ENCODE assay signal across 17 cellular contexts in the genomic region with DNA sequence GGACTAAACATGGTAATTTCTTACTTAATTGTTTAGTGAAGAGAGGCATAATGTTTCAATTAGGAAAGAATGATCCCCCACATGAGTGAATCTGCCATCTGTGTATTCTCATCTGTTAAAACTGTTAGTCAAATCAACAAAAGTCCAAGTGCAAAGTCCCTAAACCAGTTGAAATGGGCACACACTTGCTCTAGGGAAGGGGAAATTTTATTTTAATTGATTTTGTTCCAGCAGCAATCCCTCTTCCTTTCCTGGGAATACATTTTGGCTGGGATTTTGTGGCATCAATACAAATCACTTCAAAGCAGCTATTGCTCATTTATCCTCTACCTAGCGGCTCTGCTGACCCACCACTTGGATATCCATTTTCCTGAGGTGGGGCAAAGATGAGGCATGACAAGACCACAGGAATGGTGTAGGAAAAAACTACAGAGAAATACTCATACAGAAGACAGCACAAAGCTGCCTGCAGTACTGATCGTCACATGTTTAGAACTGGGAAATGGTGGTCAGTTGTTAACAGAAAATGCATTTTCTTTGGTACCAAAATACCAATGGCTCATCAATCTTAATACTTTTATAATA. TPM values are rescaled to one million over a fixed set of nuclear protein-coding genes. Genes with fewer than 3 reads are reported as not detected.
A peak's percentile ranks its signal among the peaks of the same experiment; 100 is the strongest.
DNase-seq lines count a peak whose midpoint lies in the region; ATAC-seq and TF ChIP-seq lines count a peak whose summit lies in the region.
"Had no signal": no experiment of that assay in that cellular context is flagged by ENCODE, and none has a peak within 500 bp of the region (broad histone marks: within the 10 kb centered on the region; RNA-seq: fewer than 3 reads in every experiment).

No MANE protein-coding gene starts in this region.

- peaks cover 68% of the 10 kb centered on the region for H3K4me1 Mint-ChIP-seq in HFFc6 (ENCODE audit: low read depth)
- peaks cover 6% of the 10 kb centered on the region for H3K4me1 Mint-ChIP-seq in CD8-positive, alpha-beta T cell (ENCODE audit: low read depth)

- CTCF ChIA-PET in OCI-LY7 (lab: Charles Lee; ENCODE audit: unreplicated experiment), result interaction anchor here (1.2 kb wide), 1 partner anchor 72 kb away, joined by 4 read pairs; no protein-coding TSS in a partner anchor
- CTCF ChIA-PET in CD8-positive, alpha-beta T cell (lab: Charles Lee), result interaction anchor here (0.7 to 3.4 kb wide), 23 partner anchors 9 to 1200 kb away, joined by 3 to 50 read pairs (median 3); a partner anchor contains a TSS

- no peaks in the 10 kb centered on the region for H3K36me3 ChIP-seq in OCI-LY7 (ENCODE audit: insufficient read depth, low read length)
- peaks cover 76% of the 10 kb centered on the region for H3K36me3 ChIP-seq in iPS-20b (ENCODE audit: insufficient read depth, low read depth, low read length)
- H3K36me3 ChIP-seq in CD8-positive, alpha-beta T cell (ENCODE audit: insufficient read depth, low read length), result no peaks in the 10 kb centered on the region
- H3K36me3 ChIP-seq: cardiac muscle cell, right atrium auricular region had no signal

- H3K4me1 ChIP-seq in OCI-LY7 (ENCODE audit: insufficient read depth, low read length, poor library complexity, severe bottlenecking) (peaks cover 40% of the 10 kb centered on the region), iPS-20b (ENCODE audit: insufficient read depth, low read length) (peaks cover 10% of the 10 kb centered on the region; the same call in 1 of the 2 replicates)
- H3K4me1 ChIP-seq in CD8-positive, alpha-beta T cell (ENCODE audit: insufficient read depth, low read length), result peaks cover 4% of the 10 kb centered on the region
- H3K4me1 ChIP-seq: right atrium auricular region had no signal

- 0 out of 2 replicates have a peak overlapping the region, but pooled peaks have one; percentile 2 for H3K9ac ChIP-seq in iPS-20b (ENCODE audit: low read depth, low read length)

- peak overlapping the region; percentile 18; the same call in 1 of the 2 replicates for H3K4me2 ChIP-seq in OCI-LY7 (ENCODE audit: low read length)
- H3K4me2 ChIP-seq: hepatocyte had no signal

- no TSS peak for BruUV-seq in OCI-LY7 (replicated peaks; lab: Mats Ljungman, UMichigan)

- POLR2A ChIA-PET in OCI-LY7 (lab: Charles Lee), result interaction anchor here (0.7 to 1.3 kb wide), 10 partner anchors 19 to 303 kb away, joined by 3 to 5 read pairs (median 4); no protein-coding TSS in a partner anchor
- POLR2A ChIA-PET in CD8-positive, alpha-beta T cell (lab: Charles Lee), result no interaction called here

- H2AFZ ChIP-seq in OCI-LY7 (ENCODE audit: low read length), result peak overlapping the region; percentile 93
- H2AFZ ChIP-seq: hepatocyte had no signal

- H3K9me2 ChIP-seq in OCI-LY7 (ENCODE audit: insufficient read depth, low read length), result no peaks in the 10 kb centered on the region

- peaks cover 4% of the 10 kb centered on the region; the same call in 1 of the 2 replicates for H3K36me3 Mint-ChIP-seq in HFFc6 (ENCODE audit: low read depth)
- H3K36me3 Mint-ChIP-seq in CD8-positive, alpha-beta T cell, result no peaks in the 10 kb centered on the region
- H3K36me3 Mint-ChIP-seq: CD4-positive, alpha-beta memory T cell had no signal

- no peaks in the 10 kb centered on the region for H3K79me2 ChIP-seq in OCI-LY7 (ENCODE audit: insufficient read depth, low read depth, low read length)
- H3K79me2 ChIP-seq: hepatocyte had no signal

- H3K27ac ChIP-seq in OCI-LY7 (ENCODE audit: low read depth, low read length, poor library complexity, severe bottlenecking) (no peak overlapping the region), iPS-20b (ENCODE audit: low read length) (no peak overlapping the region)
- H3K27ac ChIP-seq in CD8-positive, alpha-beta T cell (ENCODE audit: low read depth, low read length), result no peak overlapping the region
- H3K27ac ChIP-seq: cardiac muscle cell, hepatocyte, right atrium auricular region had no signal

- no peaks in the 10 kb centered on the region for H3K27me3 ChIP-seq in iPS-20b (ENCODE audit: insufficient read depth, low read length)
- no peaks in the 10 kb centered on the region for H3K27me3 ChIP-seq in CD8-positive, alpha-beta T cell (ENCODE audit: insufficient read depth, low read length)
- H3K27me3 ChIP-seq: hepatocyte, right atrium auricular region had no signal

- H3K27me3 Mint-ChIP-seq in HFFc6 (ENCODE audit: insufficient read depth), result peaks cover 2% of the 10 kb centered on the region; the same call in 1 of the 2 replicates
- no peaks in the 10 kb centered on the region for H3K27me3 Mint-ChIP-seq in CD8-positive, alpha-beta T cell (ENCODE audit: low read depth)
- H3K27me3 Mint-ChIP-seq: CD4-positive, alpha-beta memory T cell had no signal

- intact Hi-C loops in OCI-LY7 (cut with micrococcal nuclease; ENCODE audit: unreplicated experiment), result loop anchor here (1.0 to 10.0 kb wide), 4 partner anchors 71 to 295 kb away; no protein-coding TSS in a partner anchor
- intact Hi-C loops in CD8-positive, alpha-beta T cell (cut with DNase I, micrococcal nuclease), result loop anchor here (1.0 to 2.0 kb wide), 4 partner anchors 141 to 295 kb away; no protein-coding TSS in a partner anchor

- no peaks in the 10 kb centered on the region for H4K20me1 ChIP-seq in OCI-LY7 (ENCODE audit: insufficient read depth, low read length)

- H3K4me3 ChIP-seq in OCI-LY7 (ENCODE audit: low read depth, low read length, poor library complexity, severe bottlenecking) (no peak overlapping the region), iPS-20b (ENCODE audit: low read length) (peak overlapping the region; percentile 45; the same call in 1 of the 2 replicates)
- H3K4me3 ChIP-seq in CD8-positive, alpha-beta T cell (ENCODE audit: low read depth, low read length), result no peak overlapping the region
- H3K4me3 ChIP-seq: cardiac muscle cell, hepatocyte, right atrium auricular region had no signal

- peak overlapping the region; percentile 61 for H3K4me3 Mint-ChIP-seq in HFFc6
- H3K4me3 Mint-ChIP-seq in CD8-positive, alpha-beta T cell, result no peak overlapping the region
- H3K4me3 Mint-ChIP-seq: CD4-positive, alpha-beta memory T cell had no signal

- H3K9me3 Mint-ChIP-seq in HFFc6, result no peaks in the 10 kb centered on the region
- no peaks in the 10 kb centered on the region for H3K9me3 Mint-ChIP-seq in CD8-positive, alpha-beta T cell
- H3K9me3 Mint-ChIP-seq: CD4-positive, alpha-beta memory T cell had no signal

- TF ChIP-seq CTCF in HFFc6 (IDR thresholded peaks at IDR 0.05), result no peak
- no peak for TF ChIP-seq CTCF in OCI-LY7 (conservative IDR thresholded peaks at IDR 0.05; ENCODE audit: low read length)
- no peak for TF ChIP-seq CTCF in CD8-positive, alpha-beta T cell (IDR thresholded peaks at IDR 0.05)

- peak overlapping the region; percentile 93 for H3K27ac Mint-ChIP-seq in HFFc6
- H3K27ac Mint-ChIP-seq in CD8-positive, alpha-beta T cell, result no peak overlapping the region

- DNase-seq in AG20443 (ENCODE audit: low spot score) (peak; percentile 64), HFFc6 (peak; percentile 90), OCI-LY7 (ENCODE audit: low spot score) (no peak), NCI-H226 (no peak)
- no peak for DNase-seq in CD8-positive, alpha-beta T cell
- DNase-seq in stimulated activated naive CD4-positive, alpha-beta T cell treated with Interleukin-2 at 50 U/mL for 16 hours (lab: John Stamatoyannopoulos, UW), result no peak
- no peak for DNase-seq in activated naive CD4-positive, alpha-beta T cell treated with Interleukin-2 at 50 U/mL for 16 hours
- DNase-seq: amygdala, DMS79, occipital lobe, Right ventricle myocardium superior had no signal

- peaks cover 6% of the 10 kb centered on the region; the same call in 1 of the 2 replicates for H3K9me3 ChIP-seq in OCI-LY7 (ENCODE audit: low read length)
- H3K9me3 ChIP-seq in iPS-20b (ENCODE audit: insufficient read depth, low read depth, low read length), result no peaks in the 10 kb centered on the region
- no peaks in the 10 kb centered on the region for H3K9me3 ChIP-seq in CD8-positive, alpha-beta T cell (ENCODE audit: low read length)
- H3K9me3 ChIP-seq: right atrium auricular region had no signal

- no peak for ATAC-seq in CD8-positive, alpha-beta T cell

RNA-seq across cellular contexts. Expression of a gene that starts 9.9 kb away (rescaled TPM):
- 100 to 1,000 TPM; 106 to 209 (median 120) TPM for total RNA-seq in HFFc6 (2021; fragmentation: NEBNext Ultra II Directional; extraction: Animal tissue kit (Norgen Biotek cat#: 25700))
- not detected in 2 replicates for total RNA-seq in OCI-LY7 (2014; rRNA removed; shearing (Covaris generic))
- total RNA-seq in OCI-LY7 (2022), result not detected in 2 replicates
- total RNA-seq in CD8-positive, alpha-beta T cell, result not detected
- total RNA-seq: cardiac muscle cell; CD4-positive, alpha-beta memory T cell; T-helper 1 cell treated with Interleukin-12 subunit alpha and Interleukin-12 subunit beta and Interleukin-4 antibody, amounts not matched to agents 30 ng/mL and 1 ng/mL, for 36 hours had no signal

RNA-seq across cellular contexts. Expression of a gene that starts 58.0 kb away (rescaled TPM):
- total RNA-seq in HFFc6 (2021; fragmentation: NEBNext Ultra II Directional; extraction: Animal tissue kit (Norgen Biotek cat#: 25700)), result under 1 TPM in 2 of 6 experiments, not detected in 4; 0.08 to 0.12 TPM
- total RNA-seq in OCI-LY7 (2014; rRNA removed; shearing (Covaris generic)), result not detected in 2 replicates
- not detected in 2 replicates for total RNA-seq in OCI-LY7 (2022)
- total RNA-seq in CD8-positive, alpha-beta T cell, result not detected
- total RNA-seq: CD4-positive, alpha-beta memory T cell; T-helper 1 cell treated with Interleukin-12 subunit alpha and Interleukin-12 subunit beta and Interleukin-4 antibody, amounts not matched to agents 30 ng/mL and 1 ng/mL, for 36 hours had no signal

Comparison
In these comparisons a context has a peak if more than half of its experiments do, and no peak if none do; other contexts are left out.
1. DNase-seq: peak in AG20443 (single experiment) and HFFc6 (single experiment); none in OCI-LY7 (single experiment), NCI-H226 (single experiment), CD8-positive, alpha-beta T cell (0 of 7), stimulated activated naive CD4-positive, alpha-beta T cell treated with Interleukin-2 at 50 U/mL for 16 hours (single experiment) and activated naive CD4-positive, alpha-beta T cell treated with Interleukin-2 at 50 U/mL for 16 hours (single experiment).
2. RNA of a gene that starts 9.9 kb away (total RNA-seq): 106 to 209 TPM in HFFc6; not detected in OCI-LY7 and not detected in CD8-positive, alpha-beta T cell; every median in the first group is over 100 times any median in the second.